ENCODE assay signal across 8 cellular contexts in the genomic region with DNA sequence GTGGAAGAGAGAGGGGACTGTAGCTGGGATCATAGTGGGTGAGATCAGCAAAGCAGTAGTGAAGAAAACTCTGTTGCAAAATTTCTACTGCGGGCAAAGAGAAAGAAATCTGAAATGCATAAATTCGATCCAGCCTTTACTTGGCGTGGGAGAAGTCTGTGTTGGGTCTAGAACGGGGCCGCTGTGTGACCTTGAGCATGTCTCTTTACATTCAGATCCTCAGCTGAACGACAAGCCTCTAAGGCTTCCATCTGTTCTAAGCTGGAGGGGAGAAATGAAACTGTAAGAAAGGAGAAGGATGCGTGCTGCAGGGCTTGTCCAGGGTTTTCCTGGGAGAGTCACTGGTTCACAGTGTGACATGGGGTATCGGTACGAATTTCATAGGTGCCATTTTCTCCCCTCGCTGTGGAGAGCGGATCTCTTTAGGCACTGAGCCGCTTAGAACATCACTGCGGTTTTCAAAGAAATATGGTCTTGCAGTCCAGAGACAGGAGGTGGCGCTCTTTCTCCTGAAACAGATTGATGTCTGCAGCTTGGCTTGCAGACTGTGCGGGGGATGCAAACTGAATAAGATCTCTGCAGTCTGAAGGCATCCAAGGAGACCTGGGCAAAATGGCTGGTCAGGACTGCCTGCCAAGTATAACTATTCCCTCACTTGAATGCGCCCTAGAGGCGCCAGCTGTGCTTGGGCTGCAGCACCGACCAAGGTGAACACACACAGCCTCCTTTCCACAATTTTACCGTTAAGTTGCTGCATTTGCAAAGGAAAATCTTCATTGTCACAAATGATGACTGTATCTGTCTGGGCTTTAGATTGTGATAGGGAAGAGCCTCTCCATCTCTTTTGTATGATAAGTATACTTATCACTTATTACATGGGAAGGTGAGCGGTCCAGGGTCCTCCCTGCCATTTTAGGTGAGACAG.
DNase-seq lines count a peak whose midpoint lies in the region; ATAC-seq and TF ChIP-seq lines count a peak whose summit lies in the region.

No MANE protein-coding gene starts in this region.

- ATAC-seq in GM21737 (IDR thresholded peaks at IDR 0.05; ENCODE audit: unreplicated experiment) (peak; percentile 93), upper lobe of left lung (ENCODE audit: low FRiP score in 2 of 2) (peak; percentile 73 to 91)

- intact Hi-C loops in activated naive CD4-positive, alpha-beta T cell treated with anti-CD3 and anti-CD28 coated beads for 36 hours (cut with micrococcal nuclease): loop anchor here (1.0 kb wide), 5 partner anchors 97 to 909 kb away; no protein-coding TSS in a partner anchor

- H3K4me1 Mint-ChIP-seq in activated naive CD4-positive, alpha-beta T cell treated with anti-CD3 and anti-CD28 coated beads for 36 hours (ENCODE audit: low read depth): peaks cover 30% of the 10 kb centered on the region

- H3F3A ChIP-seq in MM.1S (ENCODE audit: insufficient read depth, low read length): no peaks in the 10 kb centered on the region

- H3K4me1 ChIP-seq in MM.1S (ENCODE audit: low read length): no peaks in the 10 kb centered on the region
- peaks cover 0 to 9% (median 5%) of the 10 kb centered on the region in 4 donors for H3K4me1 ChIP-seq in upper lobe of left lung

- DNase-seq in DMS79 (lab: John Stamatoyannopoulos, UW) (peak; percentile 37), MM.1S (peak; percentile 83), SK-MEL-5 (ENCODE audit: low read depth, low spot score) (peak; percentile 89), glomerular endothelial cell (ENCODE audit: extremely low read depth, low read depth, low spot score) (peak; percentile 27), pons (ENCODE audit: low spot score) (peak; percentile 86), upper lobe of left lung (peak; percentile 15 to 73)
- DNase-seq in activated naive CD4-positive, alpha-beta T cell treated with anti-CD3 and anti-CD28 coated beads for 36 hours: peak; percentile 91

- no peaks in the 10 kb centered on the region for H3K9me2 ChIP-seq in MM.1S (replicated peaks; ENCODE audit: insufficient read depth, low read length)

- no peaks in the 10 kb centered on the region for H3K36me3 Mint-ChIP-seq in activated naive CD4-positive, alpha-beta T cell treated with anti-CD3 and anti-CD28 coated beads for 36 hours (ENCODE audit: low read depth)

- H3K79me2 ChIP-seq in MM.1S (ENCODE audit: low read length): no peaks in the 10 kb centered on the region

- H3K27me3 ChIP-seq in MM.1S (replicated peaks; ENCODE audit: insufficient read depth, low read length) (no peaks in the 10 kb centered on the region), upper lobe of left lung (no peaks in the 10 kb centered on the region)

- no peaks in the 10 kb centered on the region for H3K9me3 Mint-ChIP-seq in activated naive CD4-positive, alpha-beta T cell treated with anti-CD3 and anti-CD28 coated beads for 36 hours

- H2AFZ ChIP-seq in MM.1S (ENCODE audit: low read length): peak overlapping the region; percentile 9

- TF ChIP-seq CTCF in MM.1S (IDR thresholded peaks at IDR 0.05; ENCODE audit: low read length): peak; percentile 75
- peak; percentile 38 to 87 (median 68) for TF ChIP-seq CTCF in upper lobe of left lung (IDR thresholded peaks at IDR 0.05)

- H3K27ac Mint-ChIP-seq in activated naive CD4-positive, alpha-beta T cell treated with anti-CD3 and anti-CD28 coated beads for 36 hours: no peak overlapping the region

- WGBS in upper lobe of left lung, 2 donors: 33 to 35% methylated on average over 20 of the region's 20 CpGs

- H3K4me3 ChIP-seq in MM.1S (ENCODE audit: low read length) (peak overlapping the region; percentile 18), upper lobe of left lung (peak overlapping the region in 1 of 4 donors; percentile 22)

- peak overlapping the region; percentile 41 for H3K4me3 Mint-ChIP-seq in activated naive CD4-positive, alpha-beta T cell treated with anti-CD3 and anti-CD28 coated beads for 36 hours

- no peaks in the 10 kb centered on the region for H3K9me3 ChIP-seq in MM.1S (replicated peaks; ENCODE audit: insufficient read depth, low read length)
- H3K9me3 ChIP-seq in upper lobe of left lung: no peaks in the 10 kb centered on the region

- no peak for TF ChIP-seq POLR2A in upper lobe of left lung (IDR thresholded peaks at IDR 0.05)

- TF ChIP-seq EP300 in upper lobe of left lung (IDR thresholded peaks at IDR 0.05): no peak

- H3K36me3 ChIP-seq in MM.1S (replicated peaks; ENCODE audit: insufficient read depth, low read length): no peaks in the 10 kb centered on the region
- H3K36me3 ChIP-seq in upper lobe of left lung: no peaks in the 10 kb centered on the region

- no peaks in the 10 kb centered on the region for H3K27me3 Mint-ChIP-seq in activated naive CD4-positive, alpha-beta T cell treated with anti-CD3 and anti-CD28 coated beads for 36 hours (ENCODE audit: low read depth)

- no peak overlapping the region for H3K9ac ChIP-seq in MM.1S (ENCODE audit: low read length)

- peak overlapping the region; percentile 21; the same call in 1 of the 2 replicates for H3K4me2 ChIP-seq in MM.1S (ENCODE audit: low read depth, low read length)

- no peaks in the 10 kb centered on the region for H4K20me1 ChIP-seq in MM.1S (ENCODE audit: insufficient read depth, low read length)

- CTCF ChIA-PET in activated naive CD4-positive, alpha-beta T cell treated with anti-CD3 and anti-CD28 coated beads for 36 hours (lab: Charles Lee): interaction anchor here (0.6 to 5.5 kb wide), 36 partner anchors 9 to 988 kb away, joined by 3 to 72 read pairs (median 4); no protein-coding TSS in a partner anchor

- no peak overlapping the region for H3K27ac ChIP-seq in MM.1S (ENCODE audit: low read length)
- no peak overlapping the region for H3K27ac ChIP-seq in upper lobe of left lung

- in situ Hi-C loops in SK-MEL-5 (cut with HindIII; ENCODE audit: low pct_unique_long_range_greater_than_20kb, low sequenced_read_pairs): no loop called here

Comparison
In these comparisons a context has a peak if more than half of its experiments do, and no peak if none do; other contexts are left out.
1. DNase-seq: peak in every context shown above with its lines; median percentile 91 in activated naive CD4-positive, alpha-beta T cell treated with anti-CD3 and anti-CD28 coated beads for 36 hours; 89 in SK-MEL-5; 86 in pons; 83 in MM.1S; 44 in upper lobe of left lung; 37 in DMS79; 27 in glomerular endothelial cell.